In genomic region chr15:88465633-88466219, GRCh38 we compare ENCODE assay signal across 1 cellular context.
TF ChIP-seq lines count a peak whose summit lies in the region.

No MANE protein-coding gene starts in this region.

TF ChIP-seq in HepG2, 621 proteins besides CTCF, POLR2A, EP300 and RAD21 (continued from another document and continues in another):
- TF ChIP-seq ZBTB40 (IDR thresholded peaks at IDR 0.05), result no peak
- TF ChIP-seq ZBTB40 (CRISPR knock-in tag; IDR thresholded peaks at IDR 0.05), result no peak; the same call in 1 of the 2 replicates
- 0 out of 2 replicates have a peak, but pooled peaks have one; percentile 24 for TF ChIP-seq ZNF800 (CRISPR knock-in tag; IDR thresholded peaks at IDR 0.05)
- TF ChIP-seq CBX2 (IDR thresholded peaks at IDR 0.05; ENCODE audit: low read depth, low read length), result no peak
- 0 out of 2 replicates have a peak, but pooled peaks have one; percentile 54 for TF ChIP-seq CBX2 (CRISPR knock-in tag; IDR thresholded peaks at IDR 0.05; ENCODE audit: low read depth)
- no peak for TF ChIP-seq ZSCAN20 (CRISPR knock-in tag; IDR thresholded peaks at IDR 0.05; ENCODE audit: borderline replicate concordance)
- no peak for TF ChIP-seq DMTF1 (CRISPR knock-in tag; IDR thresholded peaks at IDR 0.05)
- no peak for TF ChIP-seq ZNF496 (CRISPR knock-in tag; IDR thresholded peaks at IDR 0.05; ENCODE audit: insufficient replicate concordance)
- TF ChIP-seq AKAP8 (CRISPR knock-in tag; IDR thresholded peaks at IDR 0.05), result no peak
- peak; percentile 94 for TF ChIP-seq NCOA2 (CRISPR knock-in tag; IDR thresholded peaks at IDR 0.05)
- TF ChIP-seq ZNF749 (CRISPR knock-in tag; IDR thresholded peaks at IDR 0.05; ENCODE audit: borderline replicate concordance), result no peak
- TF ChIP-seq MNT (IDR thresholded peaks at IDR 0.05), result no peak
- TF ChIP-seq ZBTB8A (CRISPR knock-in tag; IDR thresholded peaks at IDR 0.05; ENCODE audit: borderline replicate concordance, low read depth), result no peak
- no peak for TF ChIP-seq ZNF567 (CRISPR knock-in tag; IDR thresholded peaks at IDR 0.05; ENCODE audit: borderline replicate concordance)
- no peak for TF ChIP-seq CHD4 (IDR thresholded peaks at IDR 0.05; ENCODE audit: borderline replicate concordance, low read length)
- TF ChIP-seq IRF2 (CRISPR knock-in tag; IDR thresholded peaks at IDR 0.05), result 0 out of 2 replicates have a peak, but pooled peaks have one; percentile 40
- no peak for TF ChIP-seq HOXA9 (CRISPR knock-in tag; IDR thresholded peaks at IDR 0.05; ENCODE audit: borderline replicate concordance)
- TF ChIP-seq HMGXB3 (CRISPR knock-in tag; IDR thresholded peaks at IDR 0.05; ENCODE audit: borderline replicate concordance), result no peak
- no peak for TF ChIP-seq SNRNP70 (IDR thresholded peaks at IDR 0.05; ENCODE audit: low read depth, low read length)
- no peak for TF ChIP-seq ZNF674 (CRISPR knock-in tag; IDR thresholded peaks at IDR 0.05; ENCODE audit: low read depth)
- TF ChIP-seq MEIS2 (CRISPR knock-in tag; IDR thresholded peaks at IDR 0.05), result peak; percentile 96
- TF ChIP-seq ZNF513 (CRISPR knock-in tag; conservative IDR thresholded peaks at IDR 0.05), result no peak
- TF ChIP-seq DPF2 (CRISPR knock-in tag; IDR thresholded peaks at IDR 0.05; ENCODE audit: borderline replicate concordance, low read depth), result peak; percentile 90
- TF ChIP-seq TP53 (CRISPR knock-in tag; conservative IDR thresholded peaks at IDR 0.05), result 0 out of 2 replicates have a peak, but pooled peaks have one; percentile 27
- TF ChIP-seq ZNF639 (CRISPR knock-in tag; conservative IDR thresholded peaks at IDR 0.05), result 0 out of 2 replicates have a peak, but pooled peaks have one; percentile 33
- no peak for TF ChIP-seq ZNF782 (CRISPR knock-in tag; IDR thresholded peaks at IDR 0.05; ENCODE audit: borderline replicate concordance)
- no peak for TF ChIP-seq ZNF335 (CRISPR knock-in tag; IDR thresholded peaks at IDR 0.05)
- TF ChIP-seq ARID3A (IDR thresholded peaks at IDR 0.05; ENCODE audit: low read depth, low read length), result peak; percentile 44
- no peak for TF ChIP-seq MTF2 (CRISPR knock-in tag; IDR thresholded peaks at IDR 0.05; ENCODE audit: borderline replicate concordance)
